In the genomic region with DNA sequence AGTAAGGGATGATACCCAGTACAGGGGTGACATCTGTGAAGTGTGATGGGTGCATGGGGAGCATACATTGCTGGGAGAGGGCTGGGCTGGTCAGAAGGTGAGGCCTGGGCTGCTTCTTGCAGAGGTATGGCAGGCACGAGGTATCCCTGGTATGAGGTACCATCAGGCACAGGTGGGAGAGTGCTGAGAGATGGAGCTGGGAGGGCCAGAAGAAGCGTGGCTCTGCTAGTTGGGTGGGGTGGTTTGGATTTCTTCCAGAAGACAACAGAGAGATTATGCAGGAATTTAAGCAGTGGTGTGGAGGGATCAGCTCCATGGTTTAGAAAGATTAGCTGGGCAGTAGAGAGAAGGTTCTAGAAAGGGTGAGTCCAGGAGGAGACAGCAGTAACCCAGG, we compare ENCODE assay signal across 13 cellular contexts.
A peak's percentile ranks its signal among the peaks of the same experiment; 100 is the strongest.
DNase-seq lines count a peak whose midpoint lies in the region; ATAC-seq and TF ChIP-seq lines count a peak whose summit lies in the region.
"Had no signal": no experiment of that assay in that cellular context is flagged by ENCODE, and none has a peak within 500 bp of the region (broad histone marks: within the 10 kb centered on the region; RNA-seq: fewer than 3 reads in every experiment).

No MANE protein-coding gene starts in this region.

- H3K9ac ChIP-seq in IMR-90 (ENCODE audit: low read depth, low read length): no peak overlapping the region; the same call in 1 of the 2 replicates

- H4K91ac ChIP-seq in IMR-90 (ENCODE audit: insufficient read depth, low read depth, low read length): peak overlapping the region; percentile 34

- H2BK20ac ChIP-seq in IMR-90 (ENCODE audit: low read depth, low read length): peak overlapping the region; percentile 59; the same call in 1 of the 2 replicates

- H3K9me1 ChIP-seq in IMR-90 (ENCODE audit: insufficient read depth, low read length): peaks cover 8% of the 10 kb centered on the region

- 78% methylated on average over 1 of the region's 2 CpGs; no CpG with 5 or more reads in 1 of the 2 experiments for WGBS in IMR-90 (ENCODE audit: extremely low coverage in 2 of 2, insufficient read length in 1 of 2), 2 experiments
- WGBS in stomach, 5 donors: 56 to 68% (median 64%) methylated on average over 2 of the region's 2 CpGs

- H3K4me2 ChIP-seq in IMR-90 (ENCODE audit: low read depth, low read length): no peak overlapping the region

- H3K4me1 Mint-ChIP-seq in mesothelial cell of epicardium (peaks cover 56% of the 10 kb centered on the region), natural killer cell (peaks cover 6 to 10% of the 10 kb centered on the region in 2 donors)

- TF ChIP-seq RAD21 in IMR-90 (IDR thresholded peaks at IDR 0.05; ENCODE audit: low read length): 0 out of 2 replicates have a peak, but pooled peaks have one; percentile 14

- no peaks in the 10 kb centered on the region for H3K79me1 ChIP-seq in IMR-90 (ENCODE audit: low read depth in 1 of 2, low read length in 2 of 2)

- no peaks in the 10 kb centered on the region for H3K36me3 Mint-ChIP-seq in mesothelial cell of epicardium
- H3K36me3 Mint-ChIP-seq in natural killer cell: no peaks in the 10 kb centered on the region

- H3K27ac ChIP-seq in IMR-90 (ENCODE audit: insufficient read depth, low read length): peak overlapping the region; percentile 41; the same call in 1 of the 2 replicates
- H3K27ac ChIP-seq in cingulate gyrus (ENCODE audit: low read depth, low read length): peak overlapping the region; percentile 60
- H3K27ac ChIP-seq in stomach: peak overlapping the region in 4 of 5 donors; percentile 60 to 81 (median 70)
- H3K27ac ChIP-seq: PC-9, psoas muscle had no signal

- H3K27me3 ChIP-seq in IMR-90 (ENCODE audit: control insufficient read depth, insufficient read depth, low read length): no peaks in the 10 kb centered on the region
- H3K27me3 ChIP-seq in stomach: no peaks in the 10 kb centered on the region
- H3K27me3 ChIP-seq: body of pancreas had no signal

- in situ Hi-C loops in IMR-90 (cut with MboI; ENCODE audit: low sequenced_read_pairs): loop anchor here (10.0 kb wide), 1 partner anchor 251 kb away; the partner anchor contains the start of gene ZFP36L2

- H3K27me3 Mint-ChIP-seq in mesothelial cell of epicardium (ENCODE audit: low read depth) (no peaks in the 10 kb centered on the region), natural killer cell (ENCODE audit: low read depth in 2 of 2) (peaks cover 0 to 12% of the 10 kb centered on the region in 2 donors)

- TF ChIP-seq CTCF in IMR-90 (conservative IDR thresholded peaks at IDR 0.05; ENCODE audit: low read depth, low read length) (no peak), mesothelial cell of epicardium (IDR thresholded peaks at IDR 0.05; ENCODE audit: unreplicated experiment) (no peak), stomach (IDR thresholded peaks at IDR 0.05) (no peak), natural killer cell (IDR thresholded peaks at IDR 0.05) (no peak)

- H3K27ac Mint-ChIP-seq in mesothelial cell of epicardium (peak overlapping the region; percentile 83), natural killer cell (peak overlapping the region in 1 of 2 donors; percentile 67)
- H3K27ac Mint-ChIP-seq: activated T-cell treated with anti-CD3 and anti-CD28 coated beads, Interleukin-2, amount 50 U/mL, for 72 hours had no signal

- 0 out of 2 replicates have a peak, but pooled peaks cover 2% of the 10 kb centered on the region for H3K9me3 ChIP-seq in IMR-90 (ENCODE audit: control insufficient read depth, insufficient read depth, low read length)
- no peaks in the 10 kb centered on the region for H3K9me3 ChIP-seq in stomach
- H3K9me3 ChIP-seq: body of pancreas, psoas muscle had no signal

- BruUV-seq in IMR-90 (replicated peaks; lab: Mats Ljungman, UMichigan): no TSS peak

- dilution Hi-C loops in IMR-90 (cut with HindIII; ENCODE audit: low sequenced_read_pairs, unreplicated experiment): no loop called here

- DNase-seq in IMR-90 (no peak), mesothelial cell of epicardium (ENCODE audit: low spot score in 2 of 2, unreplicated experiment in 2 of 2) (no peak), stomach (no peak), GM19238 (ENCODE audit: insufficient read length, low spot score) (no peak), natural killer cell (no peak), MV-4-11 (lab: John Stamatoyannopoulos, UW) (no peak)
- no peak for DNase-seq in stimulated activated CD8-positive, alpha-beta memory T cell treated with anti-CD3 and anti-CD28 coated beads, Interleukin-4, amount 100 ng/mL, for 48 hours

- peak overlapping the region in 1 of 2 experiments; percentile 76; a peak in 1 of 4 replicates for H4K8ac ChIP-seq in IMR-90 (ENCODE audit: low read depth in 2 of 2, low read length in 2 of 2)

- H3K9me3 Mint-ChIP-seq in mesothelial cell of epicardium (no peaks in the 10 kb centered on the region), natural killer cell (no peaks in the 10 kb centered on the region)
- H3K9me3 Mint-ChIP-seq: activated T-cell treated with anti-CD3 and anti-CD28 coated beads, Interleukin-2, amount 50 U/mL, for 72 hours had no signal

- H3K4me1 ChIP-seq in IMR-90 (ENCODE audit: control insufficient read depth, insufficient read depth, low read length) (peaks cover 25% of the 10 kb centered on the region), stomach (peaks cover 23 to 55% (median 45%) of the 10 kb centered on the region in 4 donors)

- H3K36me3 ChIP-seq in IMR-90 (ENCODE audit: control insufficient read depth, insufficient read depth, low read length) (no peaks in the 10 kb centered on the region), stomach (no peaks in the 10 kb centered on the region)

- H3K4me3 Mint-ChIP-seq in mesothelial cell of epicardium (no peak overlapping the region), natural killer cell (no peak overlapping the region)
- H3K4me3 Mint-ChIP-seq: activated T-cell treated with anti-CD3 and anti-CD28 coated beads, Interleukin-2, amount 50 U/mL, for 72 hours had no signal

- CTCF ChIA-PET in IMR-90 (lab: Yijun Ruan, JAX): interaction anchor here (0.6 to 1.8 kb wide), 7 partner anchors 10 to 368 kb away, joined by 3 to 8 read pairs (median 3); no protein-coding TSS in a partner anchor

- H4K5ac ChIP-seq in IMR-90 (ENCODE audit: low read depth, low read length): peak overlapping the region; percentile 33; the same call in 1 of the 2 replicates

- peak overlapping the region; percentile 78 for H2AK5ac ChIP-seq in IMR-90 (ENCODE audit: low read depth, low read length)

- POLR2A ChIA-PET in IMR-90 (lab: Charles Lee; ENCODE audit: unreplicated experiment): interaction anchor here (0.6 to 1.1 kb wide), 2 partner anchors 246 to 248 kb away, joined by 3 read pairs; no protein-coding TSS in a partner anchor

- H3K4me3 ChIP-seq in IMR-90 (ENCODE audit: insufficient read depth, low read depth, low read length) (no peak overlapping the region), stomach (no peak overlapping the region)
- H3K4me3 ChIP-seq: body of pancreas, lung, PC-9, psoas muscle had no signal

- 0 out of 2 replicates have a peak overlapping the region, but pooled peaks have one; percentile 13 for H3K23ac ChIP-seq in IMR-90 (ENCODE audit: low read depth, low read length)

- no peak for TF ChIP-seq EP300 in stomach (IDR thresholded peaks at IDR 0.05)

- peak overlapping the region; percentile 96; the same call in 1 of the 2 replicates for H2BK120ac ChIP-seq in IMR-90 (ENCODE audit: low read depth, low read length)

- peak overlapping the region; percentile 86 for H3K4ac ChIP-seq in IMR-90 (ENCODE audit: low read depth, low read length)

- intact Hi-C loops in IMR-90 (cut with micrococcal nuclease): loop anchor here (2.0 to 10.0 kb wide), 2 partner anchors 27 to 511 kb away; no protein-coding TSS in a partner anchor
- intact Hi-C loops in stomach (cut with DNase I; ENCODE audit: low total_unique reads): loop anchor here (10.0 kb wide), 1 partner anchor 261 kb away; no protein-coding TSS in a partner anchor
- intact Hi-C loops in natural killer cell (cut with micrococcal nuclease): no loop called here

- peak overlapping the region; percentile 36; the same call in 1 of the 2 replicates for H3K18ac ChIP-seq in IMR-90 (ENCODE audit: low read depth, low read length)

- peak overlapping the region; percentile 59 for H2AK9ac ChIP-seq in IMR-90 (replicated peaks; ENCODE audit: low read depth, low read length, poor library complexity)

- no peak for TF ChIP-seq POLR2A in IMR-90 (IDR thresholded peaks at IDR 0.05; ENCODE audit: low read depth, low read length)
- TF ChIP-seq POLR2A in stomach (IDR thresholded peaks at IDR 0.05): no peak

- H2BK5ac ChIP-seq in IMR-90 (ENCODE audit: low read depth, low read length, poor library complexity, severe bottlenecking): no peak overlapping the region

- peak overlapping the region; percentile 72; the same call in 2 of the 3 replicates for H2BK15ac ChIP-seq in IMR-90 (ENCODE audit: low read depth, low read length)

- H3K14ac ChIP-seq in IMR-90 (replicated peaks; ENCODE audit: low read depth, low read length): peak overlapping the region; percentile 2

- H2AFZ ChIP-seq in IMR-90 (replicated peaks; ENCODE audit: low read length, poor library complexity): no peak overlapping the region
- H2AFZ ChIP-seq: PC-9 had no signal

- peak; percentile 2; the same call in 1 of the 2 replicates for ATAC-seq in IMR-90 (ENCODE audit: low read depth)
- no peak for ATAC-seq in natural killer cell

- H4K20me1 ChIP-seq in IMR-90 (ENCODE audit: insufficient read depth, low read length): no peaks in the 10 kb centered on the region

- no peak overlapping the region for H3K56ac ChIP-seq in IMR-90 (ENCODE audit: extremely low read depth, insufficient read depth, low read length)

TF ChIP-seq in IMR-90, 13 proteins besides CTCF, POLR2A, EP300 and RAD21:
- TF ChIP-seq MAFK (IDR thresholded peaks at IDR 0.05; ENCODE audit: low read depth, low read length) (no peak), RFX5 (IDR thresholded peaks at IDR 0.05; ENCODE audit: low read depth, low read length) (no peak), MAZ (IDR thresholded peaks at IDR 0.05; ENCODE audit: borderline replicate concordance, low read depth, low read length) (no peak), FOS (IDR thresholded peaks at IDR 0.05; ENCODE audit: low read depth, low read length) (no peak), CEBPB (IDR thresholded peaks at IDR 0.05; ENCODE audit: low read depth, low read length) (no peak), RCOR1 (IDR thresholded peaks at IDR 0.05; ENCODE audit: insufficient replicate concordance, low read length) (no peak)
